9 cellular contexts compared by ENCODE assay signal in genomic region chr21:34526618-34527290, GRCh38. TPM values are rescaled to one million over a fixed set of nuclear protein-coding genes. Genes with fewer than 3 reads are reported as not detected.
DNase-seq lines count a peak whose midpoint lies in the region; ATAC-seq, FAIRE-seq and TF ChIP-seq lines count a peak whose summit lies in the region.
"Had no signal": no experiment of that assay in that cellular context is flagged by ENCODE, and none has a peak within 500 bp of the region (broad histone marks: within the 10 kb centered on the region; RNA-seq: fewer than 3 reads in every experiment).

No MANE protein-coding gene starts in this region.

- H3K4me1 ChIP-seq in pancreas (peaks cover 24 to 54% (median 27%) of the 10 kb centered on the region in 3 donors), aorta (ENCODE audit: control insufficient read depth in 1 of 2, insufficient read depth in 2 of 2, low read length in 2 of 2) (peaks cover 0 to 4% of the 10 kb centered on the region in 2 donors)

- peak overlapping the region; percentile 81 for H3K4me3 Mint-ChIP-seq in activated naive CD8-positive, alpha-beta T cell treated with anti-CD3 and anti-CD28 coated beads, Interleukin-2, amount 50 U/mL, for 24 hours

- H3K27ac ChIP-seq in pancreas (peak overlapping the region; percentile 72 to 96 (median 89)), aorta (ENCODE audit: low read depth in 1 of 2, low read length in 2 of 2) (peak overlapping the region; percentile 73 to 98)

- peaks cover 58% of the 10 kb centered on the region for H3K4me1 Mint-ChIP-seq in activated naive CD8-positive, alpha-beta T cell treated with anti-CD3 and anti-CD28 coated beads, Interleukin-2, amount 50 U/mL, for 24 hours

- H3K36me3 Mint-ChIP-seq in activated naive CD8-positive, alpha-beta T cell treated with anti-CD3 and anti-CD28 coated beads, Interleukin-2, amount 50 U/mL, for 24 hours (ENCODE audit: low read depth) = peaks cover 23% of the 10 kb centered on the region

- no peaks in the 10 kb centered on the region for H3K27me3 Mint-ChIP-seq in activated naive CD8-positive, alpha-beta T cell treated with anti-CD3 and anti-CD28 coated beads, Interleukin-2, amount 50 U/mL, for 24 hours

- DNase-seq in NK-92 treated with Interleukin-12 subunit alpha and Interleukin-12 subunit beta, amount 100 ng/mL, for 24 hours (lab: John Stamatoyannopoulos, UW) = peak; percentile 44
- DNase-seq in NK-92 (lab: John Stamatoyannopoulos, UW; ENCODE audit: unreplicated experiment) (no peak), NCI-H1048 (lab: John Stamatoyannopoulos, UW) (peak; percentile 53), Right ventricle myocardium superior (peak; percentile 73), pancreas (peak in 4 of 6 donors; percentile 67 to 82 (median 76)), aorta (peak; percentile 85 to 87), NCI-H128 (lab: John Stamatoyannopoulos, UW; ENCODE audit: unreplicated experiment) (no peak)
- DNase-seq in activated naive CD8-positive, alpha-beta T cell treated with anti-CD3 and anti-CD28 coated beads, Interleukin-2, amount 50 U/mL, for 24 hours = peak; percentile 42

- peak overlapping the region; percentile 95 for H3K27ac Mint-ChIP-seq in activated naive CD8-positive, alpha-beta T cell treated with anti-CD3 and anti-CD28 coated beads, Interleukin-2, amount 50 U/mL, for 24 hours

- H3K36me3 ChIP-seq in pancreas (no peaks in the 10 kb centered on the region), aorta (ENCODE audit: control insufficient read depth in 1 of 2, insufficient read depth in 2 of 2, low read length in 1 of 2) (no peaks in the 10 kb centered on the region)

- H3K4me3 ChIP-seq in pancreas = peak overlapping the region in 2 of 4 donors; percentile 27 to 41
- peak overlapping the region; percentile 65 to 78 for H3K4me3 ChIP-seq in aorta (ENCODE audit: low read length in 2 of 2)

- peaks cover 8% of the 10 kb centered on the region for H3K9me3 Mint-ChIP-seq in activated naive CD8-positive, alpha-beta T cell treated with anti-CD3 and anti-CD28 coated beads, Interleukin-2, amount 50 U/mL, for 24 hours

- intact Hi-C loops in Right ventricle myocardium superior (cut with DNase I) = loop anchor here (5.0 kb wide), 1 partner anchor 91 kb away; the partner anchor contains the start of gene RCAN1
- intact Hi-C loops in pancreas (cut with DNase I) = no loop called here
- intact Hi-C loops in aorta (cut with DNase I) = loop anchor here in 1 of 2 donors (2.0 kb wide), 1 partner anchor 50 kb away; no protein-coding TSS in a partner anchor

- H3K9me3 ChIP-seq in pancreas (no peaks in the 10 kb centered on the region), aorta (ENCODE audit: control insufficient read depth, low read length) (no peaks in the 10 kb centered on the region)

- peak; percentile 98 for FAIRE-seq in pancreas (lab: Jason Lieb, UNC)
- FAIRE-seq: G401.6 had no signal

- ATAC-seq in activated naive CD8-positive, alpha-beta T cell treated with anti-CD3 and anti-CD28 coated beads, Interleukin-2, amount 50 U/mL, for 24 hours = peak; percentile 88
- ATAC-seq in Right ventricle myocardium superior (ENCODE audit: poor library complexity) (peak; percentile 88), pancreas (peak; percentile 83 to 92 (median 87)), aorta (ENCODE audit: low FRiP score) (peak; percentile 91)

- H3K27me3 ChIP-seq in pancreas = no peaks in the 10 kb centered on the region
- H3K27me3 ChIP-seq in aorta (ENCODE audit: control insufficient read depth in 1 of 2, insufficient read depth in 2 of 2, low read length in 1 of 2) = no peaks in the 10 kb centered on the region

- 4 to 8% methylated on average over 10 of the region's 10 CpGs for WGBS in pancreas, 2 donors
- WGBS in aorta, 2 donors = 2 to 3% methylated on average over 10 of the region's 10 CpGs

- no peak for TF ChIP-seq CTCF in pancreas (IDR thresholded peaks at IDR 0.05)

RNA-seq across cellular contexts. Expression of gene KCNE1, which starts 14.7 kb away (rescaled TPM):
- total RNA-seq in Right ventricle myocardium superior (4.3 TPM), pancreas (under 1 TPM; 0.20 to 0.75 (median 0.31) TPM), aorta (1 to 10 TPM; 2.3 to 7.2 TPM)
- polyA plus RNA-seq in pancreas (under 1 TPM; 0.05 to 0.30 TPM), aorta (1 to 10 TPM in 1 of 2 donors, under 1 TPM in 1; 0.28 to 2.6 TPM)

Comparison
In these comparisons a context has a peak if more than half of its experiments do, and no peak if none do; other contexts are left out.
1. DNase-seq: peak in NK-92 treated with Interleukin-12 subunit alpha and Interleukin-12 subunit beta, amount 100 ng/mL, for 24 hours (single experiment), NCI-H1048 (single experiment), activated naive CD8-positive, alpha-beta T cell treated with anti-CD3 and anti-CD28 coated beads, Interleukin-2, amount 50 U/mL, for 24 hours (single experiment), Right ventricle myocardium superior (single experiment), pancreas (4 of 6) and aorta (2 of 2); none in NK-92 (single experiment) and NCI-H128 (single experiment).
2. Peak in every context shown above with its lines, with median percentiles within 50 percentile points of each other: ATAC-seq.